Comparison of ENCODE assay signal across 3 cellular contexts in the genomic region with DNA sequence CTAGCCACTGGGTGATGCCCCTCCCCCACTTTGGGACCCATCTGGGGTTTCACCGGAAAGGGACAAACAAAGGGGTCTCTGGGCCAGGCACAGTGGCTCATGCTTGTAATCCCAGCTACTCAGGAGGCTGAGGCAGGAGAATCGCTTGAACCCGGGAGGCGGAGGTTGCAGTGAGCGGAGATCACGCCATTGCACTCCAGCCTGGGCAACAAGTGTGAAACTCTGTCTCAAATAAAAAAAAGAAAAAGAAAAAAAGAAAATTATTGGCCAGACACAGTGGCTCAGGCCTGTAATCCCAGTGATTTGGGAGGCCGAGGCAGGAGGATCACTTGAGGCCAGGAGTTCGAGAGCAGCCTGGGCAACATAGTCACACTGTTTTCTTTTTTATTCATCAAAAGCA. TPM values are rescaled to one million over a fixed set of nuclear protein-coding genes. Genes with fewer than 3 reads are reported as not detected.
"Had no signal": no experiment of that assay in that cellular context is flagged by ENCODE, and none has a peak within 500 bp of the region (broad histone marks: within the 10 kb centered on the region; RNA-seq: fewer than 3 reads in every experiment).

No MANE protein-coding gene starts in this region.

RNA-seq across cellular contexts. Expression of a gene that starts 34.8 kb away (rescaled TPM):
- total RNA-seq: fibroblast of lung; natural killer cell treated with Interleukin-12 subunit alpha and Interleukin-12 subunit beta and Interleukin-15 and Interleukin-18, amount 100 ng/mL, for 72 hours; occipital lobe had no signal
- polyA plus RNA-seq: fibroblast of lung had no signal
